Comparison of ENCODE assay signal across 8 cellular contexts in the genomic region with DNA sequence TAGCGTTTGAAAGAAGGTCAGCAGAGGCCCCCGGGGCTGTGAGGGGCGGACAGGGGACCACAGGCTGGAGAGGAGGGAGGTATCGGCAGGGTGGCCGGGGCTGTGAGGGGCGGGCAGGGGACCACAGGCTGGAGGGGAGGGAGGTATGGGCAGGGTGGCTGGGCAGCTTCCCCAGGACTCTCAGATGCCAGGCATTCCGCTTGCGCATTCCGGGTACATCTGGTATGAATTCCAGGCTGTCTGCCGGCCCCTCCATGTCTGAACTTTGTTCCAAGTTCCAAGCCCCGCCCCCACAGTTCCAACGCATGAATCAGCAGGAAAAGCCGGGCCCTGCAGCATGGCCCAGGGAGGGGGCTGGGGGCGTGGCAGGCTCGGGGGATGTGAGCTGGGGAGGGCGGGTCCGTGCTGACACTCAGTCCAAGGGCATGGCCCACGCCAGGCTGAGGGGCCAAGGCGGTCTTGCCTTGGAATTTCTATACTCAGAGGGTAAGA. TPM values are rescaled to one million over a fixed set of nuclear protein-coding genes. Genes with fewer than 3 reads are reported as not detected.
DNase-seq lines count a peak whose midpoint lies in the region; ATAC-seq and TF ChIP-seq lines count a peak whose summit lies in the region.

No MANE protein-coding gene starts in this region.

- TF ChIP-seq EP300 in ovary (IDR thresholded peaks at IDR 0.05), result no peak

- TF ChIP-seq POLR2A in ovary (IDR thresholded peaks at IDR 0.05), result no peak

- no peak for TF ChIP-seq CTCF in ascending aorta (IDR thresholded peaks at IDR 0.05)
- TF ChIP-seq CTCF in ovary (IDR thresholded peaks at IDR 0.05), result no peak

- H3K36me3 ChIP-seq in ascending aorta, result peaks cover 22 to 40% of the 10 kb centered on the region in 2 donors
- H3K36me3 ChIP-seq in ovary, result no peaks in the 10 kb centered on the region

- DNase-seq in NCI-H526 (lab: John Stamatoyannopoulos, UW) (peak; percentile 16 to 77), NCI-H526 treated with DMSO at 0.1 percent for 48 hours (lab: John Stamatoyannopoulos, UW) (no peak), NCI-H446 (lab: John Stamatoyannopoulos, UW) (peak; percentile 86 to 92), ascending aorta (ENCODE audit: low spot score in 2 of 2) (peak; percentile 91 to 100), left ventricle myocardium superior (peak; percentile 99), ovary (peak; percentile 98 to 99 (median 99)), AML-193 (lab: John Stamatoyannopoulos, UW) (no peak)

- peak overlapping the region; percentile 99 for H3K4me3 ChIP-seq in ascending aorta
- H3K4me3 ChIP-seq in ovary, result peak overlapping the region; percentile 73

- ATAC-seq in left ventricle myocardium superior (peak; percentile 57), GM19035 (IDR thresholded peaks at IDR 0.05; ENCODE audit: unreplicated experiment) (no peak)

- H3K27me3 ChIP-seq in ascending aorta, result no peaks in the 10 kb centered on the region
- H3K27me3 ChIP-seq in ovary, result no peaks in the 10 kb centered on the region

- 0 to 2% (median 2%) methylated on average over 19 of the region's 19 CpGs for WGBS in ovary, 3 donors

- H3K9me3 ChIP-seq in ascending aorta (no peaks in the 10 kb centered on the region), ovary (no peaks in the 10 kb centered on the region)

- intact Hi-C loops in ascending aorta (cut with DNase I), result loop anchor here (5.0 to 10.0 kb wide), 2 partner anchors 47 to 230 kb away; no protein-coding TSS in a partner anchor
- intact Hi-C loops in left ventricle myocardium superior (cut with micrococcal nuclease), result no loop called here
- intact Hi-C loops in ovary (cut with DNase I), result loop anchor here (2.0 to 10.0 kb wide), 5 partner anchors 37 to 313 kb away; a partner anchor contains a TSS

- H3K27ac ChIP-seq in ascending aorta (peak overlapping the region; percentile 100), ovary (peak overlapping the region; percentile 95 to 98)

- H3K4me1 ChIP-seq in ascending aorta, result peaks cover 16 to 51% of the 10 kb centered on the region in 2 donors
- H3K4me1 ChIP-seq in ovary (ENCODE audit: insufficient read depth), result peaks cover 19% of the 10 kb centered on the region

RNA-seq across cellular contexts. Expression of a gene that starts 4.4 kb away (rescaled TPM):
- total RNA-seq in ascending aorta (7.5 TPM), left ventricle myocardium superior (1.7 TPM), ovary (1 to 10 TPM; 1.5 to 9.1 (median 5.6) TPM)
- 1 to 10 TPM; 2.0 to 5.7 TPM for polyA plus RNA-seq in ovary

RNA-seq across cellular contexts. Expression of a gene that starts 10.0 kb away (rescaled TPM):
- total RNA-seq in ascending aorta (70.4 TPM), left ventricle myocardium superior (7.6 TPM), ovary (10 to 100 TPM; 26.7 to 59.4 (median 36.2) TPM)
- 10 to 100 TPM in 1 of 2 donors, 1 to 10 TPM in 1; 1.3 to 41.0 TPM for polyA plus RNA-seq in ovary

RNA-seq across cellular contexts. Expression of a gene that starts 28.1 kb away (rescaled TPM):
- 20.6 TPM for total RNA-seq in ascending aorta
- 1.4 TPM for total RNA-seq in left ventricle myocardium superior
- 10 to 100 TPM in 3 of 7 donors, 1 to 10 TPM in 4; 2.6 to 45.2 (median 4.5) TPM for total RNA-seq in ovary
- polyA plus RNA-seq in ovary, result 1 to 10 TPM; 1.7 to 9.4 TPM

RNA-seq across cellular contexts. Expression of a gene that starts 29.9 kb away (rescaled TPM):
- total RNA-seq in ascending aorta (114 TPM), left ventricle myocardium superior (135 TPM), ovary (100 to 1,000 TPM; 146 to 379 (median 290) TPM)
- polyA plus RNA-seq in ovary, result 100 to 1,000 TPM; 150 to 186 TPM

RNA-seq across cellular contexts. Expression of a gene that starts 47.3 kb away (rescaled TPM):
- total RNA-seq in ascending aorta, result 604 TPM
- 146 TPM for total RNA-seq in left ventricle myocardium superior
- 100 to 1,000 TPM; 342 to 965 (median 417) TPM for total RNA-seq in ovary
- 100 to 1,000 TPM; 439 to 670 TPM for polyA plus RNA-seq in ovary

Comparison
In these comparisons a context has a peak if more than half of its experiments do, and no peak if none do; other contexts are left out.
1. DNase-seq: peak in NCI-H526 (2 of 2), NCI-H446 (2 of 2), ascending aorta (2 of 2), left ventricle myocardium superior (single experiment) and ovary (5 of 5); none in NCI-H526 treated with DMSO at 0.1 percent for 48 hours (single experiment) and AML-193 (0 of 2).